In the genomic region with DNA sequence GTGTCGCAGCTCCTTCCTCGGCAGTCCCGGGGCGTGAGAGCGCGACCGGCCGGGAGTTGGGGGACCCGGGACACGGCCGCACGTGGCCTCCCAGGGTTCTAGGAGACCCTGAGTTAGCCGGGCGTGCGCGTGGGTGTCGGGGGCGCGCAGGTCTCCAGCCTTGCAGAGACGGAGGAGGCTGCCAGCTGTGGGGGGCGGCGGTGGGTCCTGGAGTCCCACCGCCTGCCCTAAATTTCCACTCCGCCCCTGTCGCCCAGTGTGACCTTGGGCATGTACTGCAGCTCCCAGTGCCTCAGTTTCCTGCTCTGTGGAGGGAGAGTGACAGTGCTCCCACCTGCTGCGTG, we compare ENCODE assay signal across 8 cellular contexts. TPM values are rescaled to one million over a fixed set of nuclear protein-coding genes. Genes with fewer than 3 reads are reported as not detected.
A peak's percentile ranks its signal among the peaks of the same experiment; 100 is the strongest.
DNase-seq lines count a peak whose midpoint lies in the region; ATAC-seq and TF ChIP-seq lines count a peak whose summit lies in the region.

No MANE protein-coding gene starts in this region.

- TF ChIP-seq EP300 in transverse colon (IDR thresholded peaks at IDR 0.05; ENCODE audit: low read depth) = no peak

- peaks cover 6% of the 10 kb centered on the region for H3K27me3 Mint-ChIP-seq in activated naive CD8-positive, alpha-beta T cell treated with anti-CD3 and anti-CD28 coated beads, Interleukin-2, amount 10 ng/mL, durations not matched to agents 7 days and 5 days
- peaks cover 1% of the 10 kb centered on the region for H3K27me3 Mint-ChIP-seq in activated naive CD8-positive, alpha-beta T cell treated with anti-CD3 and anti-CD28 coated beads, Interleukin-2, amount 50 U/mL, for 24 hours

- 70% methylated on average over 12 of the region's 26 CpGs; no CpG with 5 or more reads in 1 of the 2 donors for WGBS in transverse colon (ENCODE audit: low coverage in 1 of 2), 2 donors

- peaks cover 1% of the 10 kb centered on the region for H3K36me3 Mint-ChIP-seq in activated naive CD8-positive, alpha-beta T cell treated with anti-CD3 and anti-CD28 coated beads, Interleukin-2, amount 10 ng/mL, durations not matched to agents 7 days and 5 days
- H3K36me3 Mint-ChIP-seq in activated naive CD8-positive, alpha-beta T cell treated with anti-CD3 and anti-CD28 coated beads, Interleukin-2, amount 50 U/mL, for 24 hours (ENCODE audit: low read depth) = no peaks in the 10 kb centered on the region

- TF ChIP-seq CTCF in transverse colon (IDR thresholded peaks at IDR 0.05) = no peak

- TF ChIP-seq POLR2A in transverse colon (IDR thresholded peaks at IDR 0.05) = no peak

- intact Hi-C loops in transverse colon (cut with DNase I; ENCODE audit: low total_unique reads) = no loop called here

- H3K27ac ChIP-seq in cingulate gyrus (ENCODE audit: low read depth, low read length) = peak overlapping the region; percentile 78
- peak overlapping the region; percentile 27 to 57 (median 52) for H3K27ac ChIP-seq in transverse colon

- no peak for ATAC-seq in activated naive CD8-positive, alpha-beta T cell treated with anti-CD3 and anti-CD28 coated beads, Interleukin-2, amount 10 ng/mL, durations not matched to agents 7 days and 5 days (ENCODE audit: low read depth)
- no peak for ATAC-seq in activated naive CD8-positive, alpha-beta T cell treated with anti-CD3 and anti-CD28 coated beads, Interleukin-2, amount 50 U/mL, for 24 hours
- no peak for ATAC-seq in HG02678 (IDR thresholded peaks at IDR 0.05; ENCODE audit: unreplicated experiment)
- ATAC-seq in GM18907 (IDR thresholded peaks at IDR 0.05; ENCODE audit: unreplicated experiment) = no peak

- no peaks in the 10 kb centered on the region for H3K36me3 ChIP-seq in transverse colon

- DNase-seq in activated naive CD8-positive, alpha-beta T cell treated with anti-CD3 and anti-CD28 coated beads, Interleukin-2, amount 10 ng/mL, durations not matched to agents 7 days and 5 days = no peak
- DNase-seq in activated naive CD8-positive, alpha-beta T cell treated with anti-CD3 and anti-CD28 coated beads, Interleukin-2, amount 50 U/mL, for 24 hours = no peak
- DNase-seq in transverse colon = no peak
- DNase-seq in dermis blood vessel endothelial cell = no peak

- no peak overlapping the region for H3K27ac Mint-ChIP-seq in activated naive CD8-positive, alpha-beta T cell treated with anti-CD3 and anti-CD28 coated beads, Interleukin-2, amount 10 ng/mL, durations not matched to agents 7 days and 5 days
- H3K27ac Mint-ChIP-seq in activated naive CD8-positive, alpha-beta T cell treated with anti-CD3 and anti-CD28 coated beads, Interleukin-2, amount 50 U/mL, for 24 hours = no peak overlapping the region

- H3K4me3 Mint-ChIP-seq in activated naive CD8-positive, alpha-beta T cell treated with anti-CD3 and anti-CD28 coated beads, Interleukin-2, amount 10 ng/mL, durations not matched to agents 7 days and 5 days = peak overlapping the region; percentile 70
- no peak overlapping the region for H3K4me3 Mint-ChIP-seq in activated naive CD8-positive, alpha-beta T cell treated with anti-CD3 and anti-CD28 coated beads, Interleukin-2, amount 50 U/mL, for 24 hours

- H3K9me3 ChIP-seq in mononuclear cell (ENCODE audit: low read depth, low read length) (no peaks in the 10 kb centered on the region), transverse colon (no peaks in the 10 kb centered on the region)

- H3K4me1 ChIP-seq in mononuclear cell (ENCODE audit: insufficient read depth, low read length) = peaks cover 8% of the 10 kb centered on the region
- peaks cover 0 to 26% (median 16%) of the 10 kb centered on the region in 4 donors for H3K4me1 ChIP-seq in transverse colon

- H3K4me3 ChIP-seq in mononuclear cell (ENCODE audit: low read length) = peak overlapping the region; percentile 23
- H3K4me3 ChIP-seq in transverse colon = peak overlapping the region; percentile 18 to 46 (median 32)

- H3K9me3 Mint-ChIP-seq in activated naive CD8-positive, alpha-beta T cell treated with anti-CD3 and anti-CD28 coated beads, Interleukin-2, amount 10 ng/mL, durations not matched to agents 7 days and 5 days = no peaks in the 10 kb centered on the region
- H3K9me3 Mint-ChIP-seq in activated naive CD8-positive, alpha-beta T cell treated with anti-CD3 and anti-CD28 coated beads, Interleukin-2, amount 50 U/mL, for 24 hours = no peaks in the 10 kb centered on the region

- peaks cover 16% of the 10 kb centered on the region for H3K4me1 Mint-ChIP-seq in activated naive CD8-positive, alpha-beta T cell treated with anti-CD3 and anti-CD28 coated beads, Interleukin-2, amount 10 ng/mL, durations not matched to agents 7 days and 5 days
- H3K4me1 Mint-ChIP-seq in activated naive CD8-positive, alpha-beta T cell treated with anti-CD3 and anti-CD28 coated beads, Interleukin-2, amount 50 U/mL, for 24 hours = peaks cover 9% of the 10 kb centered on the region

- no peaks in the 10 kb centered on the region for H3K27me3 ChIP-seq in mononuclear cell (ENCODE audit: insufficient read depth, low read length)
- no peaks in the 10 kb centered on the region for H3K27me3 ChIP-seq in transverse colon

- in situ Hi-C loops in transverse colon (cut with MboI; ENCODE audit: low pct_ligation_motif_present in 1 of 4, low pct_unique_long_range_greater_than_20kb in 1 of 4, low sequenced_read_pairs in 3 of 4) = no loop called here

- POLR2A ChIA-PET in activated naive CD8-positive, alpha-beta T cell treated with anti-CD3 and anti-CD28 coated beads, Interleukin-2, amount 10 ng/mL, durations not matched to agents 7 days and 5 days (lab: Charles Lee) = no interaction called here

RNA-seq across cellular contexts. Expression of gene RRP7A, which starts 18.8 kb away (rescaled TPM):
- total RNA-seq in activated naive CD8-positive, alpha-beta T cell treated with anti-CD3 and anti-CD28 coated beads, Interleukin-2, amount 10 ng/mL, durations not matched to agents 7 days and 5 days = 10 to 100 TPM; 69.9 to 72.1 TPM
- 50.3 TPM for total RNA-seq in mononuclear cell
- total RNA-seq in transverse colon = 10 to 100 TPM; 13.1 to 27.0 (median 17.2) TPM
- 30.8 and 61.4 TPM in 2 replicates for total RNA-seq in dermis blood vessel endothelial cell

RNA-seq across cellular contexts. Expression of gene SERHL2, which starts 52.9 kb away (rescaled TPM):
- total RNA-seq in activated naive CD8-positive, alpha-beta T cell treated with anti-CD3 and anti-CD28 coated beads, Interleukin-2, amount 10 ng/mL, durations not matched to agents 7 days and 5 days = 1 to 10 TPM; 1.0 to 2.2 TPM
- total RNA-seq in mononuclear cell (0.73 TPM), transverse colon (1 to 10 TPM in 1 of 4 donors, under 1 TPM in 1, not detected in 2; 0.95 to 2.0 TPM), dermis blood vessel endothelial cell (3.0 and 3.1 TPM in 2 replicates)
